Comparison of ENCODE assay signal across 9 cellular contexts in genomic region chr1:20731057-20731991, GRCh38. TPM values are rescaled to one million over a fixed set of nuclear protein-coding genes. Genes with fewer than 3 reads are reported as not detected.
DNase-seq lines count a peak whose midpoint lies in the region.
"Had no signal": no experiment of that assay in that cellular context is flagged by ENCODE, and none has a peak within 500 bp of the region (broad histone marks: within the 10 kb centered on the region; RNA-seq: fewer than 3 reads in every experiment).

No MANE protein-coding gene starts in this region.

- H3K4me1 ChIP-seq in trophoblast cell (ENCODE audit: control insufficient read depth in 1 of 2, insufficient read depth in 2 of 2, low read length in 2 of 2), result peaks cover 19 to 23% of the 10 kb centered on the region in 2 experiments

- H2BK120ac ChIP-seq in trophoblast cell (ENCODE audit: insufficient read depth, low read length, poor library complexity), result no peak overlapping the region

- H3K18ac ChIP-seq in trophoblast cell (ENCODE audit: low read length), result no peak overlapping the region

- no peak overlapping the region for H3K4ac ChIP-seq in trophoblast cell (ENCODE audit: low read depth, low read length)

- H2BK12ac ChIP-seq in trophoblast cell (ENCODE audit: low read length), result no peak overlapping the region

- peak overlapping the region; percentile 51 for H2AFZ ChIP-seq in trophoblast cell (ENCODE audit: insufficient read depth, low read length, poor library complexity)

- H3K4me1 Mint-ChIP-seq in activated CD4-positive, alpha-beta T cell treated with anti-CD3 and anti-CD28 coated beads, Interleukin-2, amount 10 ng/mL, durations not matched to agents 7 days and 5 days, result peaks cover 20% of the 10 kb centered on the region

- H3K23ac ChIP-seq in trophoblast cell (ENCODE audit: low read length), result no peak overlapping the region

- H3K9ac ChIP-seq in trophoblast cell (ENCODE audit: low read length), result no peak overlapping the region

- peaks cover 2% of the 10 kb centered on the region for H3K79me2 ChIP-seq in trophoblast cell (ENCODE audit: control insufficient read depth, insufficient read depth, low read length, poor library complexity)

- H3K36me3 Mint-ChIP-seq in activated CD4-positive, alpha-beta T cell treated with anti-CD3 and anti-CD28 coated beads, Interleukin-2, amount 10 ng/mL, durations not matched to agents 7 days and 5 days (ENCODE audit: low read depth), result peaks cover 2% of the 10 kb centered on the region
- H3K36me3 Mint-ChIP-seq: activated naive CD4-positive, alpha-beta T cell treated with anti-CD3 and anti-CD28 coated beads, Interleukin-2, amount 50 U/mL, for 72 hours had no signal

- peak overlapping the region; percentile 62 for H3K4me3 Mint-ChIP-seq in activated CD4-positive, alpha-beta T cell treated with anti-CD3 and anti-CD28 coated beads, Interleukin-2, amount 10 ng/mL, durations not matched to agents 7 days and 5 days

- POLR2A ChIA-PET in activated CD4-positive, alpha-beta T cell treated with anti-CD3 and anti-CD28 coated beads, Interleukin-2, amount 10 ng/mL, durations not matched to agents 7 days and 5 days (lab: Charles Lee), result no interaction called here

- no peak overlapping the region for H4K12ac ChIP-seq in trophoblast cell (ENCODE audit: low read depth, low read length)

- DNase-seq in activated CD4-positive, alpha-beta T cell treated with anti-CD3 and anti-CD28 coated beads, Interleukin-2, amount 10 ng/mL, durations not matched to agents 7 days and 5 days, result peak; percentile 8
- no peak for DNase-seq in activated CD4-positive, alpha-beta T cell treated with anti-CD3 and anti-CD28 coated beads, Interleukin-2, amount 50 U/mL, for 4 hours
- DNase-seq in NCI-H69 (lab: John Stamatoyannopoulos, UW), result peak; percentile 27
- DNase-seq in epithelial cell of prostate (ENCODE audit: low read depth, low spot score), result no peak
- no peak for DNase-seq in trophoblast cell
- no peak for DNase-seq in NCI-H226
- DNase-seq in G401 (ENCODE audit: low spot score), result no peak
- DNase-seq in A172 (ENCODE audit: low spot score), result no peak

- H3K36me3 ChIP-seq in trophoblast cell (ENCODE audit: control insufficient read depth in 1 of 2, insufficient read depth in 2 of 2, low read length in 2 of 2), result no peaks in the 10 kb centered on the region

- H3K27me3 ChIP-seq in trophoblast cell (ENCODE audit: insufficient read depth, low read length), result peaks cover 25% of the 10 kb centered on the region

- no CpG with 5 or more reads among the region's 62 CpGs for WGBS in trophoblast cell (ENCODE audit: extremely low coverage, insufficient coverage, insufficient read length)

- CTCF ChIA-PET in activated CD4-positive, alpha-beta T cell treated with anti-CD3 and anti-CD28 coated beads, Interleukin-2, amount 10 ng/mL, durations not matched to agents 7 days and 5 days (lab: Charles Lee), result interaction anchor here (1.4 kb wide), 1 partner anchor 10 kb away, joined by 3 read pairs; no protein-coding TSS in a partner anchor

- no peak overlapping the region for H3K14ac ChIP-seq in trophoblast cell (ENCODE audit: low read length)

- H3K9me3 Mint-ChIP-seq in activated CD4-positive, alpha-beta T cell treated with anti-CD3 and anti-CD28 coated beads, Interleukin-2, amount 10 ng/mL, durations not matched to agents 7 days and 5 days, result no peaks in the 10 kb centered on the region
- H3K9me3 Mint-ChIP-seq: activated naive CD4-positive, alpha-beta T cell treated with anti-CD3 and anti-CD28 coated beads, Interleukin-2, amount 50 U/mL, for 72 hours had no signal

- no peak overlapping the region for H4K91ac ChIP-seq in trophoblast cell (ENCODE audit: low read depth, low read length)

- in situ Hi-C loops in G401 (cut with HindIII; ENCODE audit: low sequenced_read_pairs), result no loop called here

- no peaks in the 10 kb centered on the region for H3K9me3 ChIP-seq in trophoblast cell (ENCODE audit: insufficient read depth, low read depth, low read length)

- H3K4me3 ChIP-seq in trophoblast cell (ENCODE audit: low read depth, low read length), result peak overlapping the region; percentile 40

- H2BK5ac ChIP-seq in trophoblast cell (ENCODE audit: low read depth, low read length, poor library complexity), result no peak overlapping the region

- no peak overlapping the region for H4K8ac ChIP-seq in trophoblast cell (ENCODE audit: low read depth, low read length)

- peaks cover 46% of the 10 kb centered on the region for H3K27me3 Mint-ChIP-seq in activated CD4-positive, alpha-beta T cell treated with anti-CD3 and anti-CD28 coated beads, Interleukin-2, amount 10 ng/mL, durations not matched to agents 7 days and 5 days

- no peak overlapping the region for H2AK5ac ChIP-seq in trophoblast cell (ENCODE audit: low read length)

- peaks cover 19% of the 10 kb centered on the region for H3K79me1 ChIP-seq in trophoblast cell (ENCODE audit: low read length)

- H3K27ac ChIP-seq in epithelial cell of prostate (peak overlapping the region; percentile 96), trophoblast cell (ENCODE audit: low read depth, low read length) (no peak overlapping the region)

- H3K27ac Mint-ChIP-seq in activated CD4-positive, alpha-beta T cell treated with anti-CD3 and anti-CD28 coated beads, Interleukin-2, amount 10 ng/mL, durations not matched to agents 7 days and 5 days, result no peak overlapping the region

- H3K4me2 ChIP-seq in trophoblast cell (ENCODE audit: low read length), result peak overlapping the region; percentile 79

RNA-seq across cellular contexts. Expression of gene SH2D5, which starts 1.2 kb away (rescaled TPM):
- not detected for total RNA-seq in activated CD4-positive, alpha-beta T cell treated with anti-CD3 and anti-CD28 coated beads, Interleukin-2, amount 10 ng/mL, durations not matched to agents 7 days and 5 days
- polyA plus RNA-seq in trophoblast cell (2013), result 2.9 and 3.1 TPM in 2 replicates
- 37.6 and 44.9 TPM in 2 replicates for total RNA-seq in G401 (2014; rRNA removed; shearing (Covaris generic))
- total RNA-seq in A172 (2014; rRNA removed; shearing (Covaris generic)), result 17.9 and 20.0 TPM in 2 replicates

RNA-seq across cellular contexts. Expression of gene KIF17, which starts 13.5 kb away (rescaled TPM):
- not detected for total RNA-seq in activated CD4-positive, alpha-beta T cell treated with anti-CD3 and anti-CD28 coated beads, Interleukin-2, amount 10 ng/mL, durations not matched to agents 7 days and 5 days
- polyA plus RNA-seq in trophoblast cell (2013), result 1.4 TPM in 2 replicates
- total RNA-seq in G401 (2014; rRNA removed; shearing (Covaris generic)), result 0.43 and 1.4 TPM in 2 replicates
- total RNA-seq in A172 (2014; rRNA removed; shearing (Covaris generic)), result 2.1 and 3.6 TPM in 2 replicates

RNA-seq across cellular contexts. Expression of gene HP1BP3, which starts 55.8 kb away (rescaled TPM):
- 100 to 1,000 TPM; 369 to 407 TPM for total RNA-seq in activated CD4-positive, alpha-beta T cell treated with anti-CD3 and anti-CD28 coated beads, Interleukin-2, amount 10 ng/mL, durations not matched to agents 7 days and 5 days
- polyA plus RNA-seq in trophoblast cell (2013), result 118 and 125 TPM in 2 replicates
- 194 and 276 TPM in 2 replicates for total RNA-seq in G401 (2014; rRNA removed; shearing (Covaris generic))
- total RNA-seq in A172 (2014; rRNA removed; shearing (Covaris generic)), result 124 and 125 TPM in 2 replicates

Comparison
In these comparisons a context has a peak if more than half of its experiments do, and no peak if none do; other contexts are left out.
1. DNase-seq: peak in activated CD4-positive, alpha-beta T cell treated with anti-CD3 and anti-CD28 coated beads, Interleukin-2, amount 10 ng/mL, durations not matched to agents 7 days and 5 days (single experiment) and NCI-H69 (single experiment); none in activated CD4-positive, alpha-beta T cell treated with anti-CD3 and anti-CD28 coated beads, Interleukin-2, amount 50 U/mL, for 4 hours (0 of 2), epithelial cell of prostate (single experiment), trophoblast cell (0 of 2), NCI-H226 (single experiment), G401 (single experiment) and A172 (single experiment).
2. RNA of gene SH2D5, which starts 1.2 kb away (total RNA-seq): 37.6 to 44.9 TPM in G401 and 17.9 to 20.0 TPM in A172; not detected in activated CD4-positive, alpha-beta T cell treated with anti-CD3 and anti-CD28 coated beads, Interleukin-2, amount 10 ng/mL, durations not matched to agents 7 days and 5 days; every median in the first group is over 10 times any median in the second.